In the genomic region with DNA sequence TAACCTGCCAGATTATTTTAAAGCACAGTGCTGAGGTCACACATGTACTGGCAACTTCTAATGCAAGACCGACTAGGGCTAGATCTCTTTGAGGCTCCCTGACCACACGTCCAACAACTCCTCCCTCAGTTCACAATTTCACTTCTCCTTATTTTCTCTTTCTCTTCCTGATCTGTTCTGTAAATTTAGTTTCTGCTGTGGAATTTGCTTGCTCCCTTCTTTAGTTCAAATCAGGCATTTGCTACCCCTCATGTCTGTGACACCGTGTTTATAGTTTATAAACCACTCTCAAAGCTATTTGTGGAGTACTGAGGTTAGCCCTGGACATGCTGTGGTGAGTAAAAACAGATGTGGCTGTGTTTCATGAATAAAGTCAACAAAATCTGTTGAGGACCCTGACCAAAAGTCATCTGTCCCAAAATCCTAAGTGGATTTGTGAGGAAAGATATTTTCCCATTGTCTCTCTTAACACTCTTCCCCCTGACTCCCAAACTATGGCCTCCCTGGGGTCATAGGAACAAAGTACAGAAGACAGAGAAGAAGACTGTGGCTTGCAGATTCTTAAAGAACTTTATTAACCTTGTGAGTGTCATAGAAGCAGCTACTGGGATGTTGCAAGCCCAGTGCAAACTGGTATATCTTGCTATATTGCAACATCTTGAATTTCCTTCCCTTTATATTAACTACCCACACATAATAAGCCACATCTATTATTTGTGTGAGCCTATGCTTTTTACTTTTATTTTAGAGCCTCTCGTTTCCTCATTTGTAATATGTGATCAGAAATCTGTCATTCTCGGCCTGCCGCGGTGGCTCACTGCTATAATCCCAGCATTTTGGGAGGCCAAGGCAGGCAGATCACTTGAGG, we compare ENCODE assay signal across 1 cellular context.
TF ChIP-seq lines count a peak whose summit lies in the region.

No MANE protein-coding gene starts in this region.

TF ChIP-seq in GM12878, 131 proteins besides CTCF, POLR2A, EP300 and RAD21 (continued from another document and continues in another):
- TF ChIP-seq, protein P1, sequence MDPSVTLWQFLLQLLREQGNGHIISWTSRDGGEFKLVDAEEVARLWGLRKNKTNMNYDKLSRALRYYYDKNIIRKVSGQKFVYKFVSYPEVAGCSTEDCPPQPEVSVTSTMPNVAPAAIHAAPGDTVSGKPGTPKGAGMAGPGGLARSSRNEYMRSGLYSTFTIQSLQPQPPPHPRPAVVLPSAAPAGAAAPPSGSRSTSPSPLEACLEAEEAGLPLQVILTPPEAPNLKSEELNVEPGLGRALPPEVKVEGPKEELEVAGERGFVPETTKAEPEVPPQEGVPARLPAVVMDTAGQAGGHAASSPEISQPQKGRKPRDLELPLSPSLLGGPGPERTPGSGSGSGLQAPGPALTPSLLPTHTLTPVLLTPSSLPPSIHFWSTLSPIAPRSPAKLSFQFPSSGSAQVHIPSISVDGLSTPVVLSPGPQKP (IDR thresholded peaks at IDR 0.05; ENCODE audit: low read depth, low read length): no peak
- TF ChIP-seq ESRRA (IDR thresholded peaks at IDR 0.05; ENCODE audit: low read length) (no peak), CHD1 (IDR thresholded peaks at IDR 0.05; ENCODE audit: low read depth, low read length) (0 out of 2 replicates have a peak, but pooled peaks have one; percentile 30), SREBF2 (IDR thresholded peaks at IDR 0.05; ENCODE audit: low read length) (no peak), YBX1 (IDR thresholded peaks at IDR 0.05) (no peak), RFX5 (IDR thresholded peaks at IDR 0.05; ENCODE audit: low read depth, low read length) (no peak), BHLHE40 (IDR thresholded peaks at IDR 0.05; ENCODE audit: borderline replicate concordance in 1 of 2, low read depth in 2 of 2, low read length in 1 of 2) (peak; percentile 31 to 35; a peak in 3 of 4 replicates), KLF5 (IDR thresholded peaks at IDR 0.05; ENCODE audit: partially characterized antibody) (peak; percentile 19), SMC3 (IDR thresholded peaks at IDR 0.05; ENCODE audit: borderline replicate concordance, low read length) (no peak), IRF4 (IDR thresholded peaks at IDR 0.05; ENCODE audit: low read depth, low read length) (peak; percentile 6; the same call in 1 of the 2 replicates), SMAD1 (IDR thresholded peaks at IDR 0.05; ENCODE audit: low read depth, partially characterized antibody) (no peak), HDAC6 (IDR thresholded peaks at IDR 0.05; ENCODE audit: unreplicated experiment) (no peak), RBBP5 (conservative IDR thresholded peaks at IDR 0.05) (no peak), SUPT20H (IDR thresholded peaks at IDR 0.05; ENCODE audit: borderline replicate concordance, control insufficient read depth, low read depth, low read length) (no peak), TCF7 (IDR thresholded peaks at IDR 0.05; ENCODE audit: borderline replicate concordance) (0 out of 2 replicates have a peak, but pooled peaks have one; percentile 23), BACH1 (IDR thresholded peaks at IDR 0.05; ENCODE audit: borderline replicate concordance) (peak; percentile 14; the same call in 1 of the 2 replicates), GABPA (IDR thresholded peaks at IDR 0.05; ENCODE audit: low read depth) (no peak), NBN (IDR thresholded peaks at IDR 0.05) (peak; percentile 79; the same call in 1 of the 2 replicates), GATAD2B (conservative IDR thresholded peaks at IDR 0.05; ENCODE audit: low read depth) (no peak; the same call in 1 of the 2 replicates), NFIC (IDR thresholded peaks at IDR 0.05; ENCODE audit: low read depth, low read length) (no peak), MYB (IDR thresholded peaks at IDR 0.05; ENCODE audit: borderline replicate concordance, low read depth, low read length) (peak; percentile 20; the same call in 1 of the 2 replicates), KDM1A (IDR thresholded peaks at IDR 0.05; ENCODE audit: borderline replicate concordance) (no peak)
- TF ChIP-seq, protein P2, sequence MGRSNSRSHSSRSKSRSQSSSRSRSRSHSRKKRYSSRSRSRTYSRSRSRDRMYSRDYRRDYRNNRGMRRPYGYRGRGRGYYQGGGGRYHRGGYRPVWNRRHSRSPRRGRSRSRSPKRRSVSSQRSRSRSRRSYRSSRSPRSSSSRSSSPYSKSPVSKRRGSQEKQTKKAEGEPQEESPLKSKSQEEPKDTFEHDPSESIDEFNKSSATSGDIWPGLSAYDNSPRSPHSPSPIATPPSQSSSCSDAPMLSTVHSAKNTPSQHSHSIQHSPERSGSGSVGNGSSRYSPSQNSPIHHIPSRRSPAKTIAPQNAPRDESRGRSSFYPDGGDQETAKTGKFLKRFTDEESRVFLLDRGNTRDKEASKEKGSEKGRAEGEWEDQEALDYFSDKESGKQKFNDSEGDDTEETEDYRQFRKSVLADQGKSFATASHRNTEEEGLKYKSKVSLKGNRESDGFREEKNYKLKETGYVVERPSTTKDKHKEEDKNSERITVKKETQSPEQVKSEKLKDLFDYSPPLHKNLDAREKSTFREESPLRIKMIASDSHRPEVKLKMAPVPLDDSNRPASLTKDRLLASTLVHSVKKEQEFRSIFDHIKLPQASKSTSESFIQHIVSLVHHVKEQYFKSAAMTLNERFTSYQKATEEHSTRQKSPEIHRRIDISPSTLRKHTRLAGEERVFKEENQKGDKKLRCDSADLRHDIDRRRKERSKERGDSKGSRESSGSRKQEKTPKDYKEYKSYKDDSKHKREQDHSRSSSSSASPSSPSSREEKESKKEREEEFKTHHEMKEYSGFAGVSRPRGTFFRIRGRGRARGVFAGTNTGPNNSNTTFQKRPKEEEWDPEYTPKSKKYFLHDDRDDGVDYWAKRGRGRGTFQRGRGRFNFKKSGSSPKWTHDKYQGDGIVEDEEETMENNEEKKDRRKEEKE (IDR thresholded peaks at IDR 0.05): no peak
- TF ChIP-seq, protein P3, sequence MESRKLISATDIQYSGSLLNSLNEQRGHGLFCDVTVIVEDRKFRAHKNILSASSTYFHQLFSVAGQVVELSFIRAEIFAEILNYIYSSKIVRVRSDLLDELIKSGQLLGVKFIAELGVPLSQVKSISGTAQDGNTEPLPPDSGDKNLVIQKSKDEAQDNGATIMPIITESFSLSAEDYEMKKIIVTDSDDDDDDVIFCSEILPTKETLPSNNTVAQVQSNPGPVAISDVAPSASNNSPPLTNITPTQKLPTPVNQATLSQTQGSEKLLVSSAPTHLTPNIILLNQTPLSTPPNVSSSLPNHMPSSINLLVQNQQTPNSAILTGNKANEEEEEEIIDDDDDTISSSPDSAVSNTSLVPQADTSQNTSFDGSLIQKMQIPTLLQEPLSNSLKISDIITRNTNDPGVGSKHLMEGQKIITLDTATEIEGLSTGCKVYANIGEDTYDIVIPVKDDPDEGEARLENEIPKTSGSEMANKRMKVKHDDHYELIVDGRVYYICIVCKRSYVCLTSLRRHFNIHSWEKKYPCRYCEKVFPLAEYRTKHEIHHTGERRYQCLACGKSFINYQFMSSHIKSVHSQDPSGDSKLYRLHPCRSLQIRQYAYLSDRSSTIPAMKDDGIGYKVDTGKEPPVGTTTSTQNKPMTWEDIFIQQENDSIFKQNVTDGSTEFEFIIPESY (IDR thresholded peaks at IDR 0.05): no peak
- TF ChIP-seq, protein P4, sequence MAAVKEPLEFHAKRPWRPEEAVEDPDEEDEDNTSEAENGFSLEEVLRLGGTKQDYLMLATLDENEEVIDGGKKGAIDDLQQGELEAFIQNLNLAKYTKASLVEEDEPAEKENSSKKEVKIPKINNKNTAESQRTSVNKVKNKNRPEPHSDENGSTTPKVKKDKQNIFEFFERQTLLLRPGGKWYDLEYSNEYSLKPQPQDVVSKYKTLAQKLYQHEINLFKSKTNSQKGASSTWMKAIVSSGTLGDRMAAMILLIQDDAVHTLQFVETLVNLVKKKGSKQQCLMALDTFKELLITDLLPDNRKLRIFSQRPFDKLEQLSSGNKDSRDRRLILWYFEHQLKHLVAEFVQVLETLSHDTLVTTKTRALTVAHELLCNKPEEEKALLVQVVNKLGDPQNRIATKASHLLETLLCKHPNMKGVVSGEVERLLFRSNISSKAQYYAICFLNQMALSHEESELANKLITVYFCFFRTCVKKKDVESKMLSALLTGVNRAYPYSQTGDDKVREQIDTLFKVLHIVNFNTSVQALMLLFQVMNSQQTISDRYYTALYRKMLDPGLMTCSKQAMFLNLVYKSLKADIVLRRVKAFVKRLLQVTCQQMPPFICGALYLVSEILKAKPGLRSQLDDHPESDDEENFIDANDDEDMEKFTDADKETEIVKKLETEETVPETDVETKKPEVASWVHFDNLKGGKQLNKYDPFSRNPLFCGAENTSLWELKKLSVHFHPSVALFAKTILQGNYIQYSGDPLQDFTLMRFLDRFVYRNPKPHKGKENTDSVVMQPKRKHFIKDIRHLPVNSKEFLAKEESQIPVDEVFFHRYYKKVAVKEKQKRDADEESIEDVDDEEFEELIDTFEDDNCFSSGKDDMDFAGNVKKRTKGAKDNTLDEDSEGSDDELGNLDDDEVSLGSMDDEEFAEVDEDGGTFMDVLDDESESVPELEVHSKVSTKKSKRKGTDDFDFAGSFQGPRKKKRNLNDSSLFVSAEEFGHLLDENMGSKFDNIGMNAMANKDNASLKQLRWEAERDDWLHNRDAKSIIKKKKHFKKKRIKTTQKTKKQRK (IDR thresholded peaks at IDR 0.05; ENCODE audit: low read depth, low read length): no peak
- TF ChIP-seq, protein P5, sequence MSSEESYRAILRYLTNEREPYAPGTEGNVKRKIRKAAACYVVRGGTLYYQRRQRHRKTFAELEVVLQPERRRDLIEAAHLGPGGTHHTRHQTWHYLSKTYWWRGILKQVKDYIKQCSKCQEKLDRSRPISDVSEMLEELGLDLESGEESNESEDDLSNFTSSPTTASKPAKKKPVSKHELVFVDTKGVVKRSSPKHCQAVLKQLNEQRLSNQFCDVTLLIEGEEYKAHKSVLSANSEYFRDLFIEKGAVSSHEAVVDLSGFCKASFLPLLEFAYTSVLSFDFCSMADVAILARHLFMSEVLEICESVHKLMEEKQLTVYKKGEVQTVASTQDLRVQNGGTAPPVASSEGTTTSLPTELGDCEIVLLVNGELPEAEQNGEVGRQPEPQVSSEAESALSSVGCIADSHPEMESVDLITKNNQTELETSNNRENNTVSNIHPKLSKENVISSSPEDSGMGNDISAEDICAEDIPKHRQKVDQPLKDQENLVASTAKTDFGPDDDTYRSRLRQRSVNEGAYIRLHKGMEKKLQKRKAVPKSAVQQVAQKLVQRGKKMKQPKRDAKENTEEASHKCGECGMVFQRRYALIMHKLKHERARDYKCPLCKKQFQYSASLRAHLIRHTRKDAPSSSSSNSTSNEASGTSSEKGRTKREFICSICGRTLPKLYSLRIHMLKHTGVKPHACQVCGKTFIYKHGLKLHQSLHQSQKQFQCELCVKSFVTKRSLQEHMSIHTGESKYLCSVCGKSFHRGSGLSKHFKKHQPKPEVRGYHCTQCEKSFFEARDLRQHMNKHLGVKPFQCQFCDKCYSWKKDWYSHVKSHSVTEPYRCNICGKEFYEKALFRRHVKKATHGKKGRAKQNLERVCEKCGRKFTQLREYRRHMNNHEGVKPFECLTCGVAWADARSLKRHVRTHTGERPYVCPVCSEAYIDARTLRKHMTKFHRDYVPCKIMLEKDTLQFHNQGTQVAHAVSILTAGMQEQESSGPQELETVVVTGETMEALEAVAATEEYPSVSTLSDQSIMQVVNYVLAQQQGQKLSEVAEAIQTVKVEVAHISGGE (CRISPR knock-in tag; IDR thresholded peaks at IDR 0.05): no peak
- TF ChIP-seq, protein P6, sequence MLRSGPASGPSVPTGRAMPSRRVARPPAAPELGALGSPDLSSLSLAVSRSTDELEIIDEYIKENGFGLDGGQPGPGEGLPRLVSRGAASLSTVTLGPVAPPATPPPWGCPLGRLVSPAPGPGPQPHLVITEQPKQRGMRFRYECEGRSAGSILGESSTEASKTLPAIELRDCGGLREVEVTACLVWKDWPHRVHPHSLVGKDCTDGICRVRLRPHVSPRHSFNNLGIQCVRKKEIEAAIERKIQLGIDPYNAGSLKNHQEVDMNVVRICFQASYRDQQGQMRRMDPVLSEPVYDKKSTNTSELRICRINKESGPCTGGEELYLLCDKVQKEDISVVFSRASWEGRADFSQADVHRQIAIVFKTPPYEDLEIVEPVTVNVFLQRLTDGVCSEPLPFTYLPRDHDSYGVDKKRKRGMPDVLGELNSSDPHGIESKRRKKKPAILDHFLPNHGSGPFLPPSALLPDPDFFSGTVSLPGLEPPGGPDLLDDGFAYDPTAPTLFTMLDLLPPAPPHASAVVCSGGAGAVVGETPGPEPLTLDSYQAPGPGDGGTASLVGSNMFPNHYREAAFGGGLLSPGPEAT (IDR thresholded peaks at IDR 0.05; ENCODE audit: low read depth): peak; percentile 80
- TF ChIP-seq, protein P7, sequence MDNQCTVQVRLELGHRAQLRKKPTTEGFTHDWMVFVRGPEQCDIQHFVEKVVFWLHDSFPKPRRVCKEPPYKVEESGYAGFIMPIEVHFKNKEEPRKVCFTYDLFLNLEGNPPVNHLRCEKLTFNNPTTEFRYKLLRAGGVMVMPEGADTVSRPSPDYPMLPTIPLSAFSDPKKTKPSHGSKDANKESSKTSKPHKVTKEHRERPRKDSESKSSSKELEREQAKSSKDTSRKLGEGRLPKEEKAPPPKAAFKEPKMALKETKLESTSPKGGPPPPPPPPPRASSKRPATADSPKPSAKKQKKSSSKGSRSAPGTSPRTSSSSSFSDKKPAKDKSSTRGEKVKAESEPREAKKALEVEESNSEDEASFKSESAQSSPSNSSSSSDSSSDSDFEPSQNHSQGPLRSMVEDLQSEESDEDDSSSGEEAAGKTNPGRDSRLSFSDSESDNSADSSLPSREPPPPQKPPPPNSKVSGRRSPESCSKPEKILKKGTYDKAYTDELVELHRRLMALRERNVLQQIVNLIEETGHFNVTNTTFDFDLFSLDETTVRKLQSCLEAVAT (IDR thresholded peaks at IDR 0.05): peak; percentile 94
- TF ChIP-seq, protein P8, sequence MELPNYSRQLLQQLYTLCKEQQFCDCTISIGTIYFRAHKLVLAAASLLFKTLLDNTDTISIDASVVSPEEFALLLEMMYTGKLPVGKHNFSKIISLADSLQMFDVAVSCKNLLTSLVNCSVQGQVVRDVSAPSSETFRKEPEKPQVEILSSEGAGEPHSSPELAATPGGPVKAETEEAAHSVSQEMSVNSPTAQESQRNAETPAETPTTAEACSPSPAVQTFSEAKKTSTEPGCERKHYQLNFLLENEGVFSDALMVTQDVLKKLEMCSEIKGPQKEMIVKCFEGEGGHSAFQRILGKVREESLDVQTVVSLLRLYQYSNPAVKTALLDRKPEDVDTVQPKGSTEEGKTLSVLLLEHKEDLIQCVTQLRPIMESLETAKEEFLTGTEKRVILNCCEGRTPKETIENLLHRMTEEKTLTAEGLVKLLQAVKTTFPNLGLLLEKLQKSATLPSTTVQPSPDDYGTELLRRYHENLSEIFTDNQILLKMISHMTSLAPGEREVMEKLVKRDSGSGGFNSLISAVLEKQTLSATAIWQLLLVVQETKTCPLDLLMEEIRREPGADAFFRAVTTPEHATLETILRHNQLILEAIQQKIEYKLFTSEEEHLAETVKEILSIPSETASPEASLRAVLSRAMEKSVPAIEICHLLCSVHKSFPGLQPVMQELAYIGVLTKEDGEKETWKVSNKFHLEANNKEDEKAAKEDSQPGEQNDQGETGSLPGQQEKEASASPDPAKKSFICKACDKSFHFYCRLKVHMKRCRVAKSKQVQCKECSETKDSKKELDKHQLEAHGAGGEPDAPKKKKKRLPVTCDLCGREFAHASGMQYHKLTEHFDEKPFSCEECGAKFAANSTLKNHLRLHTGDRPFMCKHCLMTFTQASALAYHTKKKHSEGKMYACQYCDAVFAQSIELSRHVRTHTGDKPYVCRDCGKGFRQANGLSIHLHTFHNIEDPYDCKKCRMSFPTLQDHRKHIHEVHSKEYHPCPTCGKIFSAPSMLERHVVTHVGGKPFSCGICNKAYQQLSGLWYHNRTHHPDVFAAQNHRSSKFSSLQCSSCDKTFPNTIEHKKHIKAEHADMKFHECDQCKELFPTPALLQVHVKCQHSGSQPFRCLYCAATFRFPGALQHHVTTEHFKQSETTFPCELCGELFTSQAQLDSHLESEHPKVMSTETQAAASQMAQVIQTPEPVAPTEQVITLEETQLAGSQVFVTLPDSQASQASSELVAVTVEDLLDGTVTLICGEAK (IDR thresholded peaks at IDR 0.05; ENCODE audit: borderline replicate concordance): peak; percentile 89
